Comparison of ENCODE assay signal across 8 cellular contexts in the genomic region with DNA sequence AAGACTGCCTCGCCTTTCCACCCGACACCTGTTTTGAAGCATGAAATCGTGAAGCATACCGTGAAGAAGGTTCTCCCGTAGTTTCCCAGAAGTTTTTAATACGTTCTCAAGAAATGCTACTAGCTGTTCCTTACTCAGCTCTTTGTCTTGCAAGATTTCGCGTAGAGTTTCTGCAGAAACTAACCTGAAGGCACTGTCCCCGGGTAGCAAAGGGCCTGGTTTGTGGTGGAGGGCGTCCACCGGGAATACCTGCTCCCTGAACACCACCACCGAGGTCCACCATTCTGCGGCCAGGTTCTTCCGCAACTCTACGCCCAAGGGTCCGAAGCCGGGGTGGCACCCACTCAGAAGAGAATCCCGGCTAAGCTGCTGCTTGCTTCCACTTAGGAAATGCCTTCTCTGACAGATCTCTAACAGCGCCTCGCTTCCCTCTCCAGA. TPM values are rescaled to one million over a fixed set of nuclear protein-coding genes. Genes with fewer than 3 reads are reported as not detected.
DNase-seq lines count a peak whose midpoint lies in the region; ATAC-seq lines count a peak whose summit lies in the region.

No MANE protein-coding gene starts in this region.

- POLR2A ChIA-PET in activated CD4-positive, alpha-beta memory T cell treated with anti-CD3 and anti-CD28 coated beads for 36 hours (lab: Charles Lee): interaction anchor here (0.6 to 5.2 kb wide), 6 partner anchors 10 to 372 kb away, joined by 3 to 125 read pairs (median 4); partner anchors contain the start of genes CEP95 and DDX5

- intact Hi-C loops in activated CD4-positive, alpha-beta memory T cell treated with anti-CD3 and anti-CD28 coated beads for 36 hours (cut with micrococcal nuclease): loop anchor here (2.0 to 10.0 kb wide), 3 partner anchors 152 to 349 kb away; no protein-coding TSS in a partner anchor

- peak overlapping the region; percentile 66 for H3K4me3 ChIP-seq in iPS-11a (ENCODE audit: low read depth, low read length)

- no peak for DNase-seq in activated T-cell treated with anti-CD3 and anti-CD28 coated beads, Interleukin-2, amount 50 U/mL, for 4 hours
- no peak for DNase-seq in activated T-cell treated with anti-CD3 and anti-CD28 coated beads for 4 hours
- no peak for DNase-seq in activated CD4-positive, alpha-beta memory T cell treated with anti-CD3 and anti-CD28 coated beads for 36 hours
- no peak for DNase-seq in stimulated activated naive CD8-positive, alpha-beta T cell treated with anti-CD3 and anti-CD28 coated beads, Interleukin-15, amount 100 ng/mL, for 72 hours
- no peak for DNase-seq in activated effector memory CD4-positive, alpha-beta T cell treated with Interleukin-2 at 50 U/mL for 16 hours

- peaks cover 71% of the 10 kb centered on the region for H3K4me1 Mint-ChIP-seq in activated T-cell treated with anti-CD3 and anti-CD28 coated beads, Interleukin-2, amount 50 U/mL, for 4 hours (ENCODE audit: low read depth)
- H3K4me1 Mint-ChIP-seq in activated CD4-positive, alpha-beta memory T cell treated with anti-CD3 and anti-CD28 coated beads for 36 hours (ENCODE audit: low read depth): peaks cover 72% of the 10 kb centered on the region
- H3K4me1 Mint-ChIP-seq in stimulated activated naive CD8-positive, alpha-beta T cell treated with anti-CD3 and anti-CD28 coated beads, Interleukin-15, amount 100 ng/mL, for 72 hours: peaks cover 84% of the 10 kb centered on the region

- H3K27ac Mint-ChIP-seq in activated CD4-positive, alpha-beta memory T cell treated with anti-CD3 and anti-CD28 coated beads for 36 hours: peak overlapping the region; percentile 93
- H3K27ac Mint-ChIP-seq in stimulated activated naive CD8-positive, alpha-beta T cell treated with anti-CD3 and anti-CD28 coated beads, Interleukin-15, amount 100 ng/mL, for 72 hours: peak overlapping the region; percentile 98 to 100

- no peaks in the 10 kb centered on the region for H3K9me3 Mint-ChIP-seq in activated T-cell treated with anti-CD3 and anti-CD28 coated beads, Interleukin-2, amount 50 U/mL, for 4 hours
- H3K9me3 Mint-ChIP-seq in activated CD4-positive, alpha-beta memory T cell treated with anti-CD3 and anti-CD28 coated beads for 36 hours: no peaks in the 10 kb centered on the region
- H3K9me3 Mint-ChIP-seq in stimulated activated naive CD8-positive, alpha-beta T cell treated with anti-CD3 and anti-CD28 coated beads, Interleukin-15, amount 100 ng/mL, for 72 hours: no peaks in the 10 kb centered on the region

- H3K27me3 Mint-ChIP-seq in activated T-cell treated with anti-CD3 and anti-CD28 coated beads, Interleukin-2, amount 50 U/mL, for 4 hours (ENCODE audit: low read depth): no peaks in the 10 kb centered on the region
- H3K27me3 Mint-ChIP-seq in activated CD4-positive, alpha-beta memory T cell treated with anti-CD3 and anti-CD28 coated beads for 36 hours: no peaks in the 10 kb centered on the region
- H3K27me3 Mint-ChIP-seq in stimulated activated naive CD8-positive, alpha-beta T cell treated with anti-CD3 and anti-CD28 coated beads, Interleukin-15, amount 100 ng/mL, for 72 hours: no peaks in the 10 kb centered on the region

- peak overlapping the region; percentile 96 for H3K4me3 Mint-ChIP-seq in activated T-cell treated with anti-CD3 and anti-CD28 coated beads, Interleukin-2, amount 50 U/mL, for 4 hours
- peak overlapping the region; percentile 96 for H3K4me3 Mint-ChIP-seq in activated CD4-positive, alpha-beta memory T cell treated with anti-CD3 and anti-CD28 coated beads for 36 hours
- H3K4me3 Mint-ChIP-seq in stimulated activated naive CD8-positive, alpha-beta T cell treated with anti-CD3 and anti-CD28 coated beads, Interleukin-15, amount 100 ng/mL, for 72 hours: peak overlapping the region; percentile 98 to 100

- H3K36me3 Mint-ChIP-seq in activated T-cell treated with anti-CD3 and anti-CD28 coated beads, Interleukin-2, amount 50 U/mL, for 4 hours (ENCODE audit: insufficient read depth): peaks cover 48% of the 10 kb centered on the region
- peaks cover 52% of the 10 kb centered on the region for H3K36me3 Mint-ChIP-seq in activated CD4-positive, alpha-beta memory T cell treated with anti-CD3 and anti-CD28 coated beads for 36 hours

- CTCF ChIA-PET in activated CD4-positive, alpha-beta memory T cell treated with anti-CD3 and anti-CD28 coated beads for 36 hours (lab: Charles Lee): interaction anchor here (0.6 to 4.8 kb wide), 6 partner anchors 10 to 177 kb away, joined by 3 to 46 read pairs (median 6); partner anchors contain the start of genes CEP95 and DDX5

- no peak for ATAC-seq in activated T-cell treated with anti-CD3 and anti-CD28 coated beads, Interleukin-2, amount 50 U/mL, for 4 hours
- no peak for ATAC-seq in stimulated activated naive CD8-positive, alpha-beta T cell treated with anti-CD3 and anti-CD28 coated beads, Interleukin-15, amount 100 ng/mL, for 72 hours
- no peak for ATAC-seq in HG02571 (IDR thresholded peaks at IDR 0.05; ENCODE audit: unreplicated experiment)
- no peak for ATAC-seq in HG03521 (IDR thresholded peaks at IDR 0.05; ENCODE audit: unreplicated experiment)

RNA-seq across cellular contexts. Expression of gene POLG2, which starts 0.5 kb away (rescaled TPM):
- 10 to 100 TPM; 34.1 to 34.9 (median 34.2) TPM for total RNA-seq in activated T-cell treated with anti-CD3 and anti-CD28 coated beads, Interleukin-2, amount 50 U/mL, for 4 hours
- 10 to 100 TPM; 25.8 to 28.1 TPM for total RNA-seq in activated CD4-positive, alpha-beta memory T cell treated with anti-CD3 and anti-CD28 coated beads for 36 hours

RNA-seq across cellular contexts. Expression of gene DDX5, which starts 9.7 kb away (rescaled TPM):
- total RNA-seq in activated T-cell treated with anti-CD3 and anti-CD28 coated beads, Interleukin-2, amount 50 U/mL, for 4 hours: 1,000 to 10,000 TPM; 1,033 to 1,200 (median 1,184) TPM
- 100 to 1,000 TPM; 583 to 626 TPM for total RNA-seq in activated CD4-positive, alpha-beta memory T cell treated with anti-CD3 and anti-CD28 coated beads for 36 hours

RNA-seq across cellular contexts. Expression of gene CEP95, which starts 10.4 kb away (rescaled TPM):
- total RNA-seq in activated T-cell treated with anti-CD3 and anti-CD28 coated beads, Interleukin-2, amount 50 U/mL, for 4 hours: 10 to 100 TPM; 35.1 to 38.2 (median 36.7) TPM
- total RNA-seq in activated CD4-positive, alpha-beta memory T cell treated with anti-CD3 and anti-CD28 coated beads for 36 hours: 10 to 100 TPM; 29.9 to 37.8 TPM

RNA-seq across cellular contexts. Expression of gene MILR1, which starts 47.5 kb away (rescaled TPM):
- not detected for total RNA-seq in activated T-cell treated with anti-CD3 and anti-CD28 coated beads, Interleukin-2, amount 50 U/mL, for 4 hours
- not detected for total RNA-seq in activated CD4-positive, alpha-beta memory T cell treated with anti-CD3 and anti-CD28 coated beads for 36 hours
